In the genomic region with DNA sequence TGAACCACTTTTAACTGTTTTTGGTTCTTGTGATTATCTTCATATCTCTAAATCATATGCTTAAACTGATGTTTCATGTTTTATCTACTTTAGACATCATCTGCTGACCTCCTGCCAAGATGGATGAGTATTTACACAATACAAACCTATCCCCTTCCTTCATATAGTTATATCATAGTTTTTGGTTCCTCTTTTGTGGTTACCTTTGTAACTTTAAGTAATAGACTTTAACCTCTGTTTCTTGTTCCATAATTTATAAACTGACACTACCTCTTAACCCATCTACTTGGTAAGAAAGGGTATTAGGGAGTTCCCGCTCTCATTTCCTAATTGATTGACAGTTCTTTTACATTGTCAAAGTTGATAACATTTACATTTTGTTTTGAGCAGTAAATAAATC, we compare ENCODE assay signal across 10 cellular contexts. TPM values are rescaled to one million over a fixed set of nuclear protein-coding genes. Genes with fewer than 3 reads are reported as not detected.
DNase-seq lines count a peak whose midpoint lies in the region; ATAC-seq, FAIRE-seq and TF ChIP-seq lines count a peak whose summit lies in the region.
"Had no signal": no experiment of that assay in that cellular context is flagged by ENCODE, and none has a peak within 500 bp of the region (broad histone marks: within the 10 kb centered on the region; RNA-seq: fewer than 3 reads in every experiment).

No MANE protein-coding gene starts in this region.

- peak overlapping the region; percentile 21 for H3K4me3 ChIP-seq in DOHH2 (ENCODE audit: low read length)
- no peak overlapping the region for H3K4me3 ChIP-seq in kidney (ENCODE audit: low read length in 2 of 2)

- no peaks in the 10 kb centered on the region for H3K9me2 ChIP-seq in DOHH2 (replicated peaks; ENCODE audit: control insufficient read depth, low read length)

- peaks cover 84% of the 10 kb centered on the region for H3K79me2 ChIP-seq in DOHH2 (ENCODE audit: control insufficient read depth, low read length)

- TF ChIP-seq CTCF in DOHH2 (IDR thresholded peaks at IDR 0.05; ENCODE audit: low read depth, low read length, poor library complexity, severe bottlenecking) (no peak), kidney (IDR thresholded peaks at IDR 0.05; ENCODE audit: borderline replicate concordance, extremely low read depth, insufficient read depth) (no peak)

- H3K4me1 ChIP-seq in DOHH2 (ENCODE audit: control insufficient read depth, low read length) (peaks cover 27% of the 10 kb centered on the region), kidney (ENCODE audit: control insufficient read depth in 1 of 2, insufficient read depth in 1 of 2, low read depth in 1 of 2, low read length in 2 of 2) (no peaks in the 10 kb centered on the region)

- H3F3A ChIP-seq in DOHH2 (ENCODE audit: control insufficient read depth, insufficient read depth), result peaks cover 6% of the 10 kb centered on the region

- FAIRE-seq in kidney (lab: Jason Lieb, UNC), result no peak

- H3K36me3 ChIP-seq in DOHH2 (ENCODE audit: control insufficient read depth, low read length), result peaks cover 44% of the 10 kb centered on the region
- no peaks in the 10 kb centered on the region for H3K36me3 ChIP-seq in kidney (ENCODE audit: control insufficient read depth in 1 of 2, insufficient read depth in 2 of 2, low read length in 2 of 2)

- ATAC-seq in GM19455 (IDR thresholded peaks at IDR 0.05; ENCODE audit: unreplicated experiment) (peak; percentile 95), HG03039 (IDR thresholded peaks at IDR 0.05; ENCODE audit: unreplicated experiment) (peak; percentile 93)

- no peaks in the 10 kb centered on the region for H4K20me1 ChIP-seq in DOHH2 (ENCODE audit: control insufficient read depth, insufficient read depth, low read depth, low read length)

- H3K27ac ChIP-seq in DOHH2 (ENCODE audit: low read depth, low read length), result peak overlapping the region; percentile 53
- H3K27ac ChIP-seq in kidney (ENCODE audit: low read depth in 2 of 2, low read length in 2 of 2), result no peak overlapping the region

- intact Hi-C loops in kidney (cut with DNase I), result no loop called here

- no peak overlapping the region for H3K9ac ChIP-seq in kidney (ENCODE audit: low read length in 2 of 2)

- peak overlapping the region; percentile 55 for H3K4me2 ChIP-seq in DOHH2 (ENCODE audit: low read length)

- peaks cover 8% of the 10 kb centered on the region; the same call in 1 of the 2 replicates for H3K9me3 ChIP-seq in DOHH2 (ENCODE audit: control insufficient read depth, insufficient read depth, low read length)
- H3K9me3 ChIP-seq in kidney (ENCODE audit: control insufficient read depth in 1 of 2, low read length in 2 of 2), result no peaks in the 10 kb centered on the region

- DNase-seq in NOMO-1 treated with DMSO at 0.1 percent for 48 hours (lab: John Stamatoyannopoulos, UW; ENCODE audit: unreplicated experiment) (peak; percentile 98), kidney (no peak)
- no peak for DNase-seq in stimulated activated CD4-positive, alpha-beta T cell treated with anti-CD3 and anti-CD28 coated beads, Interleukin-12 subunit alpha, Interleukin-12 subunit beta, amount 100 ng/mL, for 4 hours
- DNase-seq in stimulated activated naive CD4-positive, alpha-beta T cell (lab: John Stamatoyannopoulos, UW), result no peak
- DNase-seq in effector CD8-positive, alpha-beta T cell (lab: John Stamatoyannopoulos, UW), result no peak
- DNase-seq: NCI-H146; stimulated activated CD4-positive, alpha-beta T cell treated with anti-CD3 and anti-CD28 coated beads, Interleukin-4, amount 100 ng/mL, for 1 hour had no signal

- H3K27me3 ChIP-seq in DOHH2 (ENCODE audit: control insufficient read depth, low read length), result no peaks in the 10 kb centered on the region

RNA-seq across cellular contexts. Expression of gene PCMT1, which starts 11.9 kb away (rescaled TPM):
- 62.8 TPM for total RNA-seq in kidney
- polyA plus RNA-seq in kidney (ENCODE audit: insufficient read depth, low read depth, low replicate concordance), result 71.2 TPM

RNA-seq across cellular contexts. Expression of gene NUP43, which starts 15.1 kb away (rescaled TPM):
- 36.1 TPM for total RNA-seq in kidney
- 9.9 TPM for polyA plus RNA-seq in kidney (ENCODE audit: insufficient read depth, low read depth, low replicate concordance)

RNA-seq across cellular contexts. Expression of gene LATS1, which starts 43.5 kb away (rescaled TPM):
- 32.4 TPM for total RNA-seq in kidney
- 3.3 TPM for polyA plus RNA-seq in kidney (ENCODE audit: insufficient read depth, low read depth, low replicate concordance)
